Comparison of ENCODE assay signal across 8 cellular contexts in the genomic region with DNA sequence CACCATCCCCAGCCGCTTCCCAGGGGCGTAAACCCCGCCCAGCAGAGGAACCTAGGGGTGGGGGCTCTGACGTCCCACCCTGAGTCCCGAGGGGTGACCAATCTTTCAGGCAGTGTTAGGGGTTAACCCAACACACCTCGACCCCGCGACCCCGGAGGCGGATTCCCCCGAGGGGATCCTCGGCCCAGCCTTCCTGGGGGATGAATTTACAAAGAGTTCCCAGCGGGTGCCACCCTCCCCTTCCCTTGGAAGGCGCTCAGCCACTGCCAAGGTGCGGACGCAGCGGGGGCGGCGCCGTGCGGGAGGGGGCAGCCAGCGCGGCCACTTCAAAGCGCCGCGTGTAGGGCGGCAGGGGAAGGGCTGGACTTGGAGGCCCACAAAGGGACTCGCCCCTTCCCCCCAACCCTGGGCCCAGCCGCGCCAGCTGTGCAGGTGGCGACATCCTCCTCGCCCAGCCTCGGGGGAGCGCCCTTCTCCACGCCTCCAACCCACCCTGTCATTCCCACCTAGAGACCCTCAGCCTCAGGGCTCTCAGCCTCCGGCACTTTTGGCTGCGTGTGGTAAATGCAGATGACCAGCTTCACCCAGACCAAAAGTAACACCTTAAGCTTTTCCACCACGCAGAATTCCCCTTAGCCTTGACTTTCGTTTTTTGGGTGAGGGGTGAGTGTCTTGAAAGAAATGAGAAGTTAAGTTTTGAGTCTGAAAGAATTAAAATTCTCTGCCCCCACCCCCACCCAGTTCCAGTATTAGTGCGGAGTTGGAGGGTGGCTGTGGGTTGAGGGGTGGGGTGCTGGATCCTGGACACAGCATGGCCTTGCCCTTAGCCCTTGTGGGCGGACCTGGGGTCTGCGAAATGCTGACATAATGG. TPM values are rescaled to one million over a fixed set of nuclear protein-coding genes. Genes with fewer than 3 reads are reported as not detected.
DNase-seq lines count a peak whose midpoint lies in the region; ATAC-seq lines count a peak whose summit lies in the region.

No MANE protein-coding gene starts in this region.

- peak; percentile 28 for ATAC-seq in Right ventricle myocardium inferior
- ATAC-seq in HG02840 (IDR thresholded peaks at IDR 0.05; ENCODE audit: low FRiP score, unreplicated experiment), result no peak

- intact Hi-C loops in Right ventricle myocardium inferior (cut with DNase I) (no loop called here), cardiac septum (cut with DNase I) (no loop called here)

- DNase-seq in Right ventricle myocardium inferior (ENCODE audit: missing footprints), result no peak
- DNase-seq in cardiac septum (ENCODE audit: low spot score), result no peak
- peak; percentile 23 for DNase-seq in activated effector memory CD4-positive, alpha-beta T cell treated with Interleukin-2 at 50 U/mL for 16 hours
- DNase-seq in iPS DF 4.7 (ENCODE audit: extremely low read depth, low spot score), result peak; percentile 9
- DNase-seq in stimulated activated CD4-positive, alpha-beta T cell treated with anti-CD3 and anti-CD28 coated beads, Interleukin-15, amount 100 ng/mL, for 24 hours, result peak; percentile 71
- no peak for DNase-seq in glomerular visceral epithelial cell (ENCODE audit: extremely low spot score)
- no peak for DNase-seq in NCI-H1694 (lab: John Stamatoyannopoulos, UW)

RNA-seq across cellular contexts. Expression of a gene that starts 43.3 kb away (rescaled TPM):
- 2.8 TPM for total RNA-seq in Right ventricle myocardium inferior
- 2.2 TPM for total RNA-seq in cardiac septum

Comparison
In these comparisons a context has a peak if more than half of its experiments do, and no peak if none do; other contexts are left out.
1. DNase-seq: peak in activated effector memory CD4-positive, alpha-beta T cell treated with Interleukin-2 at 50 U/mL for 16 hours (single experiment), iPS DF 4.7 (single experiment) and stimulated activated CD4-positive, alpha-beta T cell treated with anti-CD3 and anti-CD28 coated beads, Interleukin-15, amount 100 ng/mL, for 24 hours (single experiment); none in Right ventricle myocardium inferior (single experiment), cardiac septum (single experiment), glomerular visceral epithelial cell (single experiment) and NCI-H1694 (single experiment).